In the genomic region with DNA sequence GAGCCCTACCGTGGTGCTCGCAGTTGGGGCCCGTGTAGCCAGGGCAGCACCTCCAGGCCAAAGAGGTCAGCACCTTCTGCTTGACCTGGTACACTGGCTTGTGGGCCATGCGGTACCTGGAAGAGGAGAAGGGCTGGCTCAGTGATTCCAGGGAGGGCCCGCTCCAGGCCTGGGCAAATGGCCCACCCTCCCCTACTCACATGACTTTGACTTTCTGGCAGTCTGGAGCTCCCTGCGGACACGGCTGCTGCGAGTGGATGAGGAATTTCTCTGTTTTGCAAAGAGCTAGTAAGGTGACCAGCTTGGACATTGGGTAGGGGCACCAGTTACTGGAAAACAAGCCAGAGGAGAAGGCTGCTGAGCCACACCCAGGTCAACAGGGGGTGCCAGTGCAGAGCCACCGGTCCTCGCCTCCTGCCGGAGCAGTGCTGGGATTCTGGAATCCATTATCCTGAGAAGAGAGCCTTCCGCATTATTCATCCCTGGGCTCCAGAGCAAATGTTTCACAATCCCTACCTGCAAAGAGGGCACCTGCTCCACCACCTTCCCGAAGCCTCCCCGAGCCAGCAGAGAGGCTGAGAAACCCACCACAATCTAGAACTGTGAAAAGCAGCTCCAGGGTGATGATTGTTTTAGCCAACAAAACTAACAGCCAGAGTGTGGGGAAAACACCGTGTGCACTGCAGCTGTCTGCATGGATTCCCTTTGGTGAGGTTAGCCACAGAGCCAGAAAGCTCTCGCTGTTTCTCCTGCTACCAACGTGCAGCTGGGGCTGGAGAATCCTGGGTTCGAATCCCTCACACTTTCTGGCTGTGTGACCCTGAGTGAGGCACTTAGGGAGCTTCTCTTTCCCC, we compare ENCODE assay signal across 1 cellular context.
TF ChIP-seq lines count a peak whose summit lies in the region.

No MANE protein-coding gene starts in this region.

TF ChIP-seq in Ishikawa, 13 proteins besides CTCF, POLR2A, EP300 and RAD21 (continued from another document):
- TF ChIP-seq, protein P1, sequence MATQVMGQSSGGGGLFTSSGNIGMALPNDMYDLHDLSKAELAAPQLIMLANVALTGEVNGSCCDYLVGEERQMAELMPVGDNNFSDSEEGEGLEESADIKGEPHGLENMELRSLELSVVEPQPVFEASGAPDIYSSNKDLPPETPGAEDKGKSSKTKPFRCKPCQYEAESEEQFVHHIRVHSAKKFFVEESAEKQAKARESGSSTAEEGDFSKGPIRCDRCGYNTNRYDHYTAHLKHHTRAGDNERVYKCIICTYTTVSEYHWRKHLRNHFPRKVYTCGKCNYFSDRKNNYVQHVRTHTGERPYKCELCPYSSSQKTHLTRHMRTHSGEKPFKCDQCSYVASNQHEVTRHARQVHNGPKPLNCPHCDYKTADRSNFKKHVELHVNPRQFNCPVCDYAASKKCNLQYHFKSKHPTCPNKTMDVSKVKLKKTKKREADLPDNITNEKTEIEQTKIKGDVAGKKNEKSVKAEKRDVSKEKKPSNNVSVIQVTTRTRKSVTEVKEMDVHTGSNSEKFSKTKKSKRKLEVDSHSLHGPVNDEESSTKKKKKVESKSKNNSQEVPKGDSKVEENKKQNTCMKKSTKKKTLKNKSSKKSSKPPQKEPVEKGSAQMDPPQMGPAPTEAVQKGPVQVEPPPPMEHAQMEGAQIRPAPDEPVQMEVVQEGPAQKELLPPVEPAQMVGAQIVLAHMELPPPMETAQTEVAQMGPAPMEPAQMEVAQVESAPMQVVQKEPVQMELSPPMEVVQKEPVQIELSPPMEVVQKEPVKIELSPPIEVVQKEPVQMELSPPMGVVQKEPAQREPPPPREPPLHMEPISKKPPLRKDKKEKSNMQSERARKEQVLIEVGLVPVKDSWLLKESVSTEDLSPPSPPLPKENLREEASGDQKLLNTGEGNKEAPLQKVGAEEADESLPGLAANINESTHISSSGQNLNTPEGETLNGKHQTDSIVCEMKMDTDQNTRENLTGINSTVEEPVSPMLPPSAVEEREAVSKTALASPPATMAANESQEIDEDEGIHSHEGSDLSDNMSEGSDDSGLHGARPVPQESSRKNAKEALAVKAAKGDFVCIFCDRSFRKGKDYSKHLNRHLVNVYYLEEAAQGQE (IDR thresholded peaks at IDR 0.05; ENCODE audit: low read depth): no peak
- TF ChIP-seq TEAD4 (IDR thresholded peaks at IDR 0.05) (no peak), FOXM1 (IDR thresholded peaks at IDR 0.05; ENCODE audit: borderline replicate concordance, low read depth) (no peak), CEBPB (IDR thresholded peaks at IDR 0.05) (no peak)
TF ChIP-seq in Ishikawa: peak in this region for 0.
